In the genomic region with DNA sequence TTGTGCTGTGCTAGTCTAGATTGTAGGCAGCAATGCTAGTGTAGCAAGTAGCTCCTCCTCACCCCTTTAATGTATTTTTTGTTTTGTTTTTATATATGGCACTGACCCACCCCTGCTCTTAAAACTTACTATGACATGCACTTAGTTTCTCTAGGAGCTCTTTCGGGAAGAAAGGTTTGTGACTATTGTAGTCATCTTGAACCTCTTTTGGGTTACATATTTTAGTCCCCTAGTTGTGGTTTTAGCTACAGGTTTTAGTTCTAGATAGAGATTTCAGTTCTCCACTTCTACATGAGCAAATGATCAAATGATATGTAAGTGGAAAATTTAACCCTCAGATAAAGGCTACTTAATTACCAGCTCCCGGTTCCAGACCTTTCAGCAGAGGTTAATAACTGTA, we compare ENCODE assay signal across 19 cellular contexts. TPM values are rescaled to one million over a fixed set of nuclear protein-coding genes. Genes with fewer than 3 reads are reported as not detected.
DNase-seq lines count a peak whose midpoint lies in the region; ATAC-seq and FAIRE-seq lines count a peak whose summit lies in the region.
"Had no signal": no experiment of that assay in that cellular context is flagged by ENCODE, and none has a peak within 500 bp of the region (broad histone marks: within the 10 kb centered on the region; RNA-seq: fewer than 3 reads in every experiment).

No MANE protein-coding gene starts in this region.

- H3K36me3 Mint-ChIP-seq in activated T-helper 17 cell treated with anti-CD3 and anti-CD28 coated beads, Interleukin-2, amount 50 U/mL, for 72 hours (ENCODE audit: low read depth), result peaks cover 73% of the 10 kb centered on the region
- H3K36me3 Mint-ChIP-seq in T-helper 17 cell (ENCODE audit: low read depth), result peaks cover 21% of the 10 kb centered on the region

- no peak overlapping the region for H2BK120ac ChIP-seq in trophoblast cell (ENCODE audit: insufficient read depth, low read length, poor library complexity)

- H3K79me2 ChIP-seq in trophoblast cell (ENCODE audit: control insufficient read depth, insufficient read depth, low read length, poor library complexity), result no peaks in the 10 kb centered on the region

- H4K91ac ChIP-seq in trophoblast cell (ENCODE audit: low read depth, low read length), result no peak overlapping the region

- no peaks in the 10 kb centered on the region for H3K4me1 ChIP-seq in trophoblast cell (ENCODE audit: control insufficient read depth in 1 of 2, insufficient read depth in 2 of 2, low read length in 2 of 2)
- H3K4me1 ChIP-seq: HAP-1 had no signal

- no peak overlapping the region for H2BK12ac ChIP-seq in trophoblast cell (ENCODE audit: low read length)

- peak overlapping the region; percentile 25 for H3K4me3 Mint-ChIP-seq in activated T-helper 17 cell treated with anti-CD3 and anti-CD28 coated beads, Interleukin-2, amount 50 U/mL, for 72 hours
- H3K4me3 Mint-ChIP-seq in T-helper 17 cell, result no peak overlapping the region
- H3K4me3 Mint-ChIP-seq: activated B cell treated with CpG ODN at 0.5 μM for 24 hours had no signal

- no peak overlapping the region for H2AK5ac ChIP-seq in trophoblast cell (ENCODE audit: low read length)

- no peaks in the 10 kb centered on the region for H3K27me3 ChIP-seq in trophoblast cell (ENCODE audit: insufficient read depth, low read length)
- H3K27me3 ChIP-seq: dorsolateral prefrontal cortex, gastroesophageal sphincter, sigmoid colon had no signal

- no peak overlapping the region for H3K4me2 ChIP-seq in trophoblast cell (ENCODE audit: low read length)

- no peak overlapping the region for H3K27ac ChIP-seq in trophoblast cell (ENCODE audit: low read depth, low read length)
- H3K27ac ChIP-seq: dorsolateral prefrontal cortex, gastroesophageal sphincter, sigmoid colon had no signal

- ATAC-seq in GM19463 (IDR thresholded peaks at IDR 0.05; ENCODE audit: unreplicated experiment) (peak; percentile 71), HG02870 (IDR thresholded peaks at IDR 0.05; ENCODE audit: unreplicated experiment) (peak; percentile 86), T-helper 17 cell (no peak)
- peak; percentile 84 for ATAC-seq in activated T-helper 17 cell treated with anti-CD3 and anti-CD28 coated beads, Interleukin-2, amount 50 U/mL, for 72 hours (replicated peaks)
- ATAC-seq: gastroesophageal sphincter had no signal

- DNase-seq in GM18507 (ENCODE audit: extremely low spot score, insufficient read length, low read depth), result no peak
- DNase-seq in HuH-7 (ENCODE audit: low spot score), result no peak
- no peak for DNase-seq in trophoblast cell
- no peak for DNase-seq in T-helper 17 cell
- DNase-seq in stimulated activated CD8-positive, alpha-beta memory T cell treated with anti-CD3 and anti-CD28 coated beads, Interleukin-4, amount 100 ng/mL, for 48 hours, result no peak
- DNase-seq: activated B cell treated with CpG ODN at 0.5 μM for 24 hours; activated CD8-positive, alpha-beta memory T cell treated with anti-CD3 and anti-CD28 coated beads for 24 hours; dorsolateral prefrontal cortex; IMR-90; NCI-H2029 treated with DMSO at 0.1 percent for 48 hours; NCI-H446 treated with DMSO at 0.1 percent for 48 hours; SHP77; sigmoid colon; substantia nigra had no signal

- peaks cover 8% of the 10 kb centered on the region for H3K4me1 Mint-ChIP-seq in activated T-helper 17 cell treated with anti-CD3 and anti-CD28 coated beads, Interleukin-2, amount 50 U/mL, for 72 hours
- peaks cover 2% of the 10 kb centered on the region for H3K4me1 Mint-ChIP-seq in T-helper 17 cell
- H3K4me1 Mint-ChIP-seq: activated B cell treated with CpG ODN at 0.5 μM for 24 hours had no signal

- no CpG with 5 or more reads among the region's 2 CpGs for WGBS in trophoblast cell (ENCODE audit: extremely low coverage, insufficient coverage, insufficient read length)

- H2BK5ac ChIP-seq in trophoblast cell (ENCODE audit: low read depth, low read length, poor library complexity), result no peak overlapping the region

- H3K79me1 ChIP-seq in trophoblast cell (ENCODE audit: low read length), result no peaks in the 10 kb centered on the region

- H3K4ac ChIP-seq in trophoblast cell (ENCODE audit: low read depth, low read length), result no peak overlapping the region

- no peak overlapping the region for H4K12ac ChIP-seq in trophoblast cell (ENCODE audit: low read depth, low read length)

- H3K27me3 Mint-ChIP-seq in activated T-helper 17 cell treated with anti-CD3 and anti-CD28 coated beads, Interleukin-2, amount 50 U/mL, for 72 hours, result no peaks in the 10 kb centered on the region
- H3K27me3 Mint-ChIP-seq in T-helper 17 cell, result no peaks in the 10 kb centered on the region
- H3K27me3 Mint-ChIP-seq: activated B cell treated with CpG ODN at 0.5 μM for 24 hours had no signal

- H3K18ac ChIP-seq in trophoblast cell (ENCODE audit: low read length), result no peak overlapping the region

- no peaks in the 10 kb centered on the region for H3K9me3 ChIP-seq in trophoblast cell (ENCODE audit: insufficient read depth, low read depth, low read length)
- no peaks in the 10 kb centered on the region for H3K9me3 ChIP-seq in T-helper 17 cell (ENCODE audit: control insufficient read depth, low read length, poor library complexity, severe bottlenecking)
- H3K9me3 ChIP-seq: gastroesophageal sphincter, HAP-1, sigmoid colon had no signal

- no peaks in the 10 kb centered on the region for H3K9me3 Mint-ChIP-seq in activated T-helper 17 cell treated with anti-CD3 and anti-CD28 coated beads, Interleukin-2, amount 50 U/mL, for 72 hours

- FAIRE-seq in GM18507 (lab: Jason Lieb, UNC), result peak; percentile 54

- H3K9ac ChIP-seq in trophoblast cell (ENCODE audit: low read length), result no peak overlapping the region

- H3K4me3 ChIP-seq in trophoblast cell (ENCODE audit: low read depth, low read length), result no peak overlapping the region
- H3K4me3 ChIP-seq: dorsolateral prefrontal cortex, gastroesophageal sphincter, HAP-1, sigmoid colon had no signal

- no peak overlapping the region for H3K23ac ChIP-seq in trophoblast cell (ENCODE audit: low read length)

- no peak overlapping the region for H2AFZ ChIP-seq in trophoblast cell (ENCODE audit: insufficient read depth, low read length, poor library complexity)

- no peak overlapping the region for H3K14ac ChIP-seq in trophoblast cell (ENCODE audit: low read length)

- H3K36me3 ChIP-seq in trophoblast cell (ENCODE audit: control insufficient read depth in 1 of 2, insufficient read depth in 2 of 2, low read length in 2 of 2), result peaks cover 7 to 11% of the 10 kb centered on the region in 2 experiments

- no peak overlapping the region for H4K8ac ChIP-seq in trophoblast cell (ENCODE audit: low read depth, low read length)

- H3K27ac Mint-ChIP-seq in activated T-helper 17 cell treated with anti-CD3 and anti-CD28 coated beads, Interleukin-2, amount 50 U/mL, for 72 hours, result peak overlapping the region; percentile 34
- H3K27ac Mint-ChIP-seq in T-helper 17 cell, result no peak overlapping the region
- H3K27ac Mint-ChIP-seq: activated B cell treated with CpG ODN at 0.5 μM for 24 hours had no signal

RNA-seq across cellular contexts. Expression of a gene that starts 14.9 kb away (rescaled TPM):
- 10 to 100 TPM in 1 of 2 donors, 1 to 10 TPM in 1; 8.9 to 10.8 TPM for total RNA-seq in activated T-helper 17 cell treated with anti-CD3 and anti-CD28 coated beads, Interleukin-2, amount 50 U/mL, for 72 hours
- 13.6 and 13.9 TPM in 2 replicates for polyA plus RNA-seq in trophoblast cell (2013)
- total RNA-seq in T-helper 17 cell, result 1 to 10 TPM; 2.2 to 2.3 TPM
